8 cellular contexts compared by ENCODE assay signal in the genomic region with DNA sequence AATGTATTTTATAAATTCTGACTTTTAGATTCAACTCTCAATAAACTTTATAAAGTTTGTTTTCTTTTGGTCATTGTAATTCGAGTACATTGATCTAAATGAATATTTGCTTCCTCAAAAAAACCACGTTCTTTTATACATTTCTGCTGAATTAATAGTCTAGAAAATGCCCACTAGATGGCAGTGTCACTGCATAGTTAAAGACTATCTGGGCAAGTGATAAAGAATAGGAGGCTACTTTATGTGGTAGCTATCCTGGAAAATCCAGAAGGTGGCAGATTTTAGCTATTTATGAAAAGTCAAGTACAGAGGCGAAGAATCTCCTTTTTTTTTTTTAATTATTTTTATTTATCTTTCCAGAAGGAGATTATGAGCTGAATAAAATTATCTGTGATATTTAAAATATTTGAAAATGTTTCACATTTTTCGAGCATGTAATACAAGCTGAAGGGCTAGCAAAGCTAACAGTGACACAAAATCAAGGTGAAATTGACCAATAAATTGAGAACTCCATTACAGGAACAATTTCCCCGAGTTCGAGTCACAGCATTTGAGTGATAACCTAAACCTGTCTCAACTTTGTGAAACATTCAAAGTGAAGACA.
DNase-seq lines count a peak whose midpoint lies in the region; ATAC-seq, FAIRE-seq and TF ChIP-seq lines count a peak whose summit lies in the region.

No MANE protein-coding gene starts in this region.

- intact Hi-C loops in Panc1 (cut with micrococcal nuclease; ENCODE audit: unreplicated experiment), result loop anchor here (5.0 kb wide), 1 partner anchor 532 kb away; no protein-coding TSS in a partner anchor

- ATAC-seq in Panc1, result peak; percentile 82
- ATAC-seq in memory B cell (ENCODE audit: low read depth), result peak; percentile 63

- no peaks in the 10 kb centered on the region for H3K27me3 ChIP-seq in Panc1 (ENCODE audit: control insufficient read depth, insufficient read depth, low read length)

- H3K9me3 ChIP-seq in Panc1 (ENCODE audit: control insufficient read depth, insufficient read depth, low read depth, low read length), result no peaks in the 10 kb centered on the region

- no peak overlapping the region for H3K27ac ChIP-seq in Panc1 (ENCODE audit: low read length)

- H3K27me3 Mint-ChIP-seq in memory B cell, result peaks cover 3% of the 10 kb centered on the region

- POLR2A ChIA-PET in Panc1 (lab: Charles Lee), result no interaction called here

- H3K4me3 ChIP-seq in HFF-Myc (replicated peaks; ENCODE audit: low read depth, low read length) (no peak overlapping the region), Panc1 (ENCODE audit: low read depth in 2 of 2, low read length in 2 of 2) (no peak overlapping the region)

- no peaks in the 10 kb centered on the region for H3K36me3 ChIP-seq in Panc1 (ENCODE audit: control insufficient read depth, insufficient read depth, low read length)

- no peak overlapping the region for H3K4me3 Mint-ChIP-seq in memory B cell

- no peaks in the 10 kb centered on the region for H3K4me1 ChIP-seq in Panc1 (ENCODE audit: control insufficient read depth, insufficient read depth, low read length)

- peak; percentile 48 for DNase-seq in GM04504 (ENCODE audit: low read depth)
- peak; percentile 38 for DNase-seq in HFF-Myc (ENCODE audit: extremely low read depth, low read depth)
- peak; percentile 60 for DNase-seq in M059J (ENCODE audit: low read depth)
- peak; percentile 28 for DNase-seq in Panc1 (ENCODE audit: low read depth, low spot score)
- peak; percentile 71 to 74 for DNase-seq in dermis microvascular lymphatic vessel endothelial cell (ENCODE audit: low read depth in 2 of 2)
- DNase-seq in memory B cell (ENCODE audit: low spot score in 2 of 2), result peak in 1 of 2 donors; percentile 30
- no peak for DNase-seq in mesenteric fat pad (ENCODE audit: low spot score)

- BruUV-seq in Panc1 (replicated peaks; lab: Mats Ljungman, UMichigan), result no TSS peak

- no peaks in the 10 kb centered on the region for H3K4me1 Mint-ChIP-seq in memory B cell

- H3K9me3 Mint-ChIP-seq in memory B cell, result no peaks in the 10 kb centered on the region

- no peak overlapping the region for H3K27ac Mint-ChIP-seq in memory B cell

- no peaks in the 10 kb centered on the region for H3K36me3 Mint-ChIP-seq in memory B cell

- in situ Hi-C loops in Panc1 (cut with HindIII; ENCODE audit: low pct_unique_long_range_greater_than_20kb, low sequenced_read_pairs), result no loop called here

- CTCF ChIA-PET in Panc1 (lab: Charles Lee), result interaction anchor here (0.6 to 1.1 kb wide), 5 partner anchors 65 to 1894 kb away, joined by 3 to 9 read pairs (median 5); no protein-coding TSS in a partner anchor

- TF ChIP-seq CTCF in HFF-Myc (IDR thresholded peaks at IDR 0.05; ENCODE audit: low read depth, low read length, missing control alignments) (peak; percentile 51), Panc1 (IDR thresholded peaks at IDR 0.05) (peak; percentile 69; the same call in 1 of the 2 replicates)

- peak; percentile 100 for FAIRE-seq in A204.1 (lab: Jason Lieb, UNC)
